1 cellular context compared by ENCODE assay signal in genomic region chr11:14334893-14335292, GRCh38.
TF ChIP-seq lines count a peak whose summit lies in the region.

No MANE protein-coding gene starts in this region.

TF ChIP-seq in H1, 55 proteins besides CTCF, POLR2A, EP300 and RAD21 (continued from another document):
- TF ChIP-seq, protein P1, sequence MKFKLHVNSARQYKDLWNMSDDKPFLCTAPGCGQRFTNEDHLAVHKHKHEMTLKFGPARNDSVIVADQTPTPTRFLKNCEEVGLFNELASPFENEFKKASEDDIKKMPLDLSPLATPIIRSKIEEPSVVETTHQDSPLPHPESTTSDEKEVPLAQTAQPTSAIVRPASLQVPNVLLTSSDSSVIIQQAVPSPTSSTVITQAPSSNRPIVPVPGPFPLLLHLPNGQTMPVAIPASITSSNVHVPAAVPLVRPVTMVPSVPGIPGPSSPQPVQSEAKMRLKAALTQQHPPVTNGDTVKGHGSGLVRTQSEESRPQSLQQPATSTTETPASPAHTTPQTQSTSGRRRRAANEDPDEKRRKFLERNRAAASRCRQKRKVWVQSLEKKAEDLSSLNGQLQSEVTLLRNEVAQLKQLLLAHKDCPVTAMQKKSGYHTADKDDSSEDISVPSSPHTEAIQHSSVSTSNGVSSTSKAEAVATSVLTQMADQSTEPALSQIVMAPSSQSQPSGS (IDR thresholded peaks at IDR 0.05; ENCODE audit: low read length): no peak
- TF ChIP-seq NANOG (IDR thresholded peaks at IDR 0.05; ENCODE audit: insufficient read depth, low read depth, low read length, poor library complexity, severe bottlenecking) (no peak), CBX8 (IDR thresholded peaks at IDR 0.05; ENCODE audit: borderline replicate concordance, low read depth, low read length) (no peak), SP4 (IDR thresholded peaks at IDR 0.05; ENCODE audit: low read length) (no peak), SAP30 (IDR thresholded peaks at IDR 0.05; ENCODE audit: insufficient read depth, insufficient replicate concordance, low read length) (no peak), SRF (IDR thresholded peaks at IDR 0.05; ENCODE audit: low read depth, low read length) (no peak), CHD1 (IDR thresholded peaks at IDR 0.05; ENCODE audit: low read depth, low read length) (no peak)
